ENCODE assay signal across 8 cellular contexts in the genomic region with DNA sequence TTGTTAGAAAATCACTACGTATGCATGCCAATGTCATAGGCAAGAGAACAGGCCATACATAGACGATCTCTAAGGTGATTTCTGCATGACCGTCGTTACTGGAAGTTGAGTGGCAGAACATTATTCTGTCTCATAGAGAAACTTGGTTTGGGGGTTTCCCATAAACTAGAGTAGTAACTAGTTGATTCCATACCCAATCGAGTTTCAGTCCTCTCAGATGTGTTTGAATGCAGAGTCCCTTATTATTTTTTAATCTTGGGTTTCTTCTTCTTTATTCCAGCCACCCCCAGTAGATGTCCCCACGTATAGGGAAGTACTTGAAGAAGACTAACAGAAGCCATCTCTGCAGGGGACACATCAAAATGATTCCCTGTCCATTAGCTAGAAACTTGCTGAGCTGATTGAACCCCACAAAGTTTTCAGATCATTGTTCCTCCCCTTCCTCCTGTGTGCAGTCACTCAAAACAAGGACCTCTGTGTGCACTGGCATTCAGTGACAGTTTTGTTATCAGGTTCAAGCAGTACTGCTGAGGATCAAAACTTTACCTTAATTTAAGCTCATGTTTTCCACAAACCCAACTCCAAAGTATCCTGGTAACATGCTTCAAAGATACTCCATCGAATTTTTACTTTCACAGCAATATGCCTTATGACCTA.
DNase-seq lines count a peak whose midpoint lies in the region; ATAC-seq and FAIRE-seq lines count a peak whose summit lies in the region.
"Had no signal": no experiment of that assay in that cellular context is flagged by ENCODE, and none has a peak within 500 bp of the region (broad histone marks: within the 10 kb centered on the region; RNA-seq: fewer than 3 reads in every experiment).

No MANE protein-coding gene starts in this region.

- ATAC-seq in GM18858 (IDR thresholded peaks at IDR 0.05; ENCODE audit: unreplicated experiment): peak; percentile 68
- ATAC-seq in GM21619 (IDR thresholded peaks at IDR 0.05; ENCODE audit: unreplicated experiment): peak; percentile 68

- H3K27me3 ChIP-seq in small intestine (ENCODE audit: control insufficient read depth in 2 of 2, insufficient read depth in 2 of 2, low read length in 2 of 2): no peaks in the 10 kb centered on the region

- no peak overlapping the region for H3K27ac ChIP-seq in small intestine (ENCODE audit: low read depth in 1 of 2, low read length in 1 of 2)

- no peaks in the 10 kb centered on the region for H3K36me3 ChIP-seq in small intestine (ENCODE audit: control insufficient read depth in 2 of 2, insufficient read depth in 2 of 2, low read length in 2 of 2)

- no peaks in the 10 kb centered on the region for H3K4me1 ChIP-seq in small intestine (ENCODE audit: control insufficient read depth in 2 of 2, insufficient read depth in 1 of 2, low read depth in 1 of 2, low read length in 1 of 2)

- 51 to 74% (median 64%) methylated on average over 7 of the region's 7 CpGs for WGBS in small intestine, 3 donors

- H3K4me3 ChIP-seq in small intestine (ENCODE audit: low read depth in 1 of 2, low read length in 2 of 2): no peak overlapping the region

- DNase-seq in KBM-7 (peak; percentile 45), hepatic stellate cell (ENCODE audit: low spot score) (peak; percentile 11), OCI-M2 (lab: John Stamatoyannopoulos, UW; ENCODE audit: unreplicated experiment) (no peak), NCI-H2029 treated with DMSO at 0.1 percent for 48 hours (lab: John Stamatoyannopoulos, UW) (no peak), small intestine (no peak)

- no peaks in the 10 kb centered on the region for H3K9me3 ChIP-seq in small intestine (ENCODE audit: control insufficient read depth, low read depth)

- FAIRE-seq in small intestine (lab: Jason Lieb, UNC): no peak
- FAIRE-seq: H54 had no signal

- in situ Hi-C loops in KBM-7 (cut with MboI; ENCODE audit: low pct_unique_long_range_greater_than_20kb, low sequenced_read_pairs): no loop called here

Comparison
In these comparisons a context has a peak if more than half of its experiments do, and no peak if none do; other contexts are left out.
1. DNase-seq: peak in KBM-7 (single experiment) and hepatic stellate cell (single experiment); none in OCI-M2 (single experiment), NCI-H2029 treated with DMSO at 0.1 percent for 48 hours (single experiment) and small intestine (single experiment).